16 cellular contexts compared by ENCODE assay signal in genomic region chr2:216799873-216800421, GRCh38. TPM values are rescaled to one million over a fixed set of nuclear protein-coding genes. Genes with fewer than 3 reads are reported as not detected.
A peak's percentile ranks its signal among the peaks of the same experiment; 100 is the strongest.
DNase-seq lines count a peak whose midpoint lies in the region; ATAC-seq and TF ChIP-seq lines count a peak whose summit lies in the region.
"Had no signal": no experiment of that assay in that cellular context is flagged by ENCODE, and none has a peak within 500 bp of the region (broad histone marks: within the 10 kb centered on the region; RNA-seq: fewer than 3 reads in every experiment).

No MANE protein-coding gene starts in this region.

- no peak overlapping the region for H3K4me3 ChIP-seq in mucosa of descending colon
- H3K4me3 ChIP-seq in thoracic aorta, result no peak overlapping the region
- H3K4me3 ChIP-seq: GM12878 had no signal

- ATAC-seq in mucosa of descending colon (peak; percentile 38), thoracic aorta (ENCODE audit: insufficient number of reproducible peaks, low FRiP score, low read depth) (peak; percentile 40)
- ATAC-seq in activated T-cell treated with anti-CD3 and anti-CD28 coated beads, Interleukin-2, amount 50 U/mL, for 72 hours (replicated peaks in 1 of 2), result no peak
- ATAC-seq: activated T-helper 17 cell treated with anti-CD3 and anti-CD28 coated beads, Interleukin-2, amount 50 U/mL, for 72 hours; GM12878 had no signal

- no peaks in the 10 kb centered on the region for H3K27me3 ChIP-seq in thoracic aorta (replicated peaks; ENCODE audit: insufficient read depth)

- no peaks in the 10 kb centered on the region for H3K9me3 Mint-ChIP-seq in activated T-cell treated with anti-CD3 and anti-CD28 coated beads, Interleukin-2, amount 50 U/mL, for 72 hours
- H3K9me3 Mint-ChIP-seq: activated B cell treated with CpG ODN at 0.5 μM for 24 hours; activated T-helper 17 cell treated with anti-CD3 and anti-CD28 coated beads, Interleukin-2, amount 50 U/mL, for 72 hours had no signal

- H3K36me3 ChIP-seq in mucosa of descending colon (ENCODE audit: low read depth), result no peaks in the 10 kb centered on the region
- H3K36me3 ChIP-seq in thoracic aorta, result no peaks in the 10 kb centered on the region

- no peaks in the 10 kb centered on the region for H3K36me3 Mint-ChIP-seq in activated T-cell treated with anti-CD3 and anti-CD28 coated beads, Interleukin-2, amount 50 U/mL, for 72 hours (ENCODE audit: insufficient read depth in 2 of 2)

- no peak overlapping the region for H3K4me3 Mint-ChIP-seq in activated T-cell treated with anti-CD3 and anti-CD28 coated beads, Interleukin-2, amount 50 U/mL, for 72 hours
- H3K4me3 Mint-ChIP-seq: activated B cell treated with CpG ODN at 0.5 μM for 24 hours; activated T-helper 17 cell treated with anti-CD3 and anti-CD28 coated beads, Interleukin-2, amount 50 U/mL, for 72 hours had no signal

- no peak overlapping the region for H3K27ac Mint-ChIP-seq in activated T-cell treated with anti-CD3 and anti-CD28 coated beads, Interleukin-2, amount 50 U/mL, for 72 hours
- H3K27ac Mint-ChIP-seq: activated B cell treated with CpG ODN at 0.5 μM for 24 hours; activated T-helper 17 cell treated with anti-CD3 and anti-CD28 coated beads, Interleukin-2, amount 50 U/mL, for 72 hours had no signal

- no peak for TF ChIP-seq POLR2A in erythroblast (IDR thresholded peaks at IDR 0.05; ENCODE audit: low read length)

- peak; percentile 18 for DNase-seq in LHCN-M2 (ENCODE audit: low read depth)
- DNase-seq in erythroblast (lab: John Stamatoyannopoulos, UW), result peak; percentile 30 to 43
- DNase-seq in mucosa of descending colon, result peak in 1 of 3 donors; percentile 27
- no peak for DNase-seq in thoracic aorta (ENCODE audit: low spot score)
- DNase-seq in iPS-NIHi7 (ENCODE audit: extremely low spot score), result no peak
- no peak for DNase-seq in activated CD4-positive, alpha-beta T cell treated with anti-CD3 and anti-CD28 coated beads, Interleukin-2, amount 50 U/mL, for 4 hours
- no peak for DNase-seq in NCI-H2107 treated with DMSO at 0.1 percent for 48 hours (lab: John Stamatoyannopoulos, UW; ENCODE audit: unreplicated experiment)
- no peak for DNase-seq in activated T-cell treated with anti-CD3 and anti-CD28 coated beads, Interleukin-2, amount 50 U/mL, for 72 hours
- DNase-seq: activated B cell treated with CpG ODN at 0.5 μM for 24 hours, cerebellar nuclear complex, hippocampal formation, SHP77 had no signal

- TF ChIP-seq CTCF in mucosa of descending colon (IDR thresholded peaks at IDR 0.05) (no peak), thoracic aorta (IDR thresholded peaks at IDR 0.05) (no peak)

- no peaks in the 10 kb centered on the region for H3K4me1 Mint-ChIP-seq in activated T-cell treated with anti-CD3 and anti-CD28 coated beads, Interleukin-2, amount 50 U/mL, for 72 hours (ENCODE audit: low read depth)
- H3K4me1 Mint-ChIP-seq: activated B cell treated with CpG ODN at 0.5 μM for 24 hours; activated T-helper 17 cell treated with anti-CD3 and anti-CD28 coated beads, Interleukin-2, amount 50 U/mL, for 72 hours had no signal

- no peaks in the 10 kb centered on the region for H3K27me3 Mint-ChIP-seq in activated T-cell treated with anti-CD3 and anti-CD28 coated beads, Interleukin-2, amount 50 U/mL, for 72 hours (ENCODE audit: low read depth)

- intact Hi-C loops in mucosa of descending colon (cut with DNase I, micrococcal nuclease), result no loop called here

- no peaks in the 10 kb centered on the region for H3K4me1 ChIP-seq in mucosa of descending colon (ENCODE audit: low read depth)
- H3K4me1 ChIP-seq in thoracic aorta (ENCODE audit: control insufficient read depth in 1 of 2, low read depth in 2 of 2), result peaks cover 26 to 77% of the 10 kb centered on the region in 2 donors

- peak overlapping the region; percentile 62 to 77 for H3K27ac ChIP-seq in thoracic aorta

- H3K9me3 ChIP-seq in mucosa of descending colon (no peaks in the 10 kb centered on the region), thoracic aorta (no peaks in the 10 kb centered on the region)

RNA-seq across cellular contexts. Expression of gene TNP1, which starts 59.9 kb away (rescaled TPM):
- total RNA-seq in LHCN-M2 (2014; rRNA removed) (not detected in 2 replicates), mucosa of descending colon (not detected), thoracic aorta (not detected)
- not detected for polyA plus RNA-seq in LHCN-M2 (2012)
- not detected for total RNA-seq in activated T-cell treated with anti-CD3 and anti-CD28 coated beads, Interleukin-2, amount 50 U/mL, for 72 hours
- total RNA-seq: activated B cell treated with CpG ODN at 0.5 μM for 24 hours; activated T-helper 17 cell treated with anti-CD3 and anti-CD28 coated beads, Interleukin-2, amount 50 U/mL, for 72 hours; GM12878; MCF 10A; NCI-H460 had no signal
- polyA plus RNA-seq: GM12878 had no signal

Comparison
In these comparisons a context has a peak if more than half of its experiments do, and no peak if none do; other contexts are left out.
1. DNase-seq: peak in LHCN-M2 (single experiment) and erythroblast (2 of 2); none in thoracic aorta (single experiment), iPS-NIHi7 (single experiment), activated CD4-positive, alpha-beta T cell treated with anti-CD3 and anti-CD28 coated beads, Interleukin-2, amount 50 U/mL, for 4 hours (0 of 2), NCI-H2107 treated with DMSO at 0.1 percent for 48 hours (single experiment) and activated T-cell treated with anti-CD3 and anti-CD28 coated beads, Interleukin-2, amount 50 U/mL, for 72 hours (0 of 2).
2. ATAC-seq: peak in mucosa of descending colon (single experiment) and thoracic aorta (single experiment); none in activated T-cell treated with anti-CD3 and anti-CD28 coated beads, Interleukin-2, amount 50 U/mL, for 72 hours (0 of 2).